Comparison of ENCODE assay signal across 16 cellular contexts in the genomic region with DNA sequence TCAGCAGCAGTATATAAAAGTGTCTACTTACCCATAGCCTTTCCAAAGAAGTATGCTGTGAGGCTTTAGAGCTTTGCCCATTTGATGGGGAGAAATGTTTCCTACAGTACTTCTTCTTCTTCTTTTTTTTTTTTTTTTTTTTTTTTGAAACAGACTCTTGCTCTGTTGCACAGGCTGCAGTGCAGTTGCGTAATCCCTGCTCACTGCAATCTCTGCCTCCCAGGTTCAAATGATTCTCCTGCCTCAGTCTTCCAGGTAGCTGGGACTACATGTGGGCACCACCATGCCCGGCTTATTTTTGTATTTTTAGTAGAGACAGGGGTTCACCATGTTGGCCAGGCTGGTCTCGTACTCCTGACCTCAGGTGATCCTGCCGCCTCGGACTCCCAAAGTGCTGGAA.
"Had no signal": no experiment of that assay in that cellular context is flagged by ENCODE, and none has a peak within 500 bp of the region (broad histone marks: within the 10 kb centered on the region; RNA-seq: fewer than 3 reads in every experiment).

No MANE protein-coding gene starts in this region.

- H3K36me3 Mint-ChIP-seq: natural killer cell treated with Interleukin-12 subunit alpha and Interleukin-12 subunit beta and Interleukin-15 and Interleukin-18, amount 100 ng/mL, for 72 hours; stimulated activated memory B cell treated with anti-CD40 and anti-IgM and Interleukin-4, amounts not matched to agents 10 μg/mL and 1 μg/mL and 100 μg/mL, for 72 hours; WTC11 had no signal

- H3K4me3 ChIP-seq: cardiac muscle cell, tibial artery, uterus had no signal

- H3K4me3 Mint-ChIP-seq: activated CD4-positive, alpha-beta T cell treated with anti-CD3 and anti-CD28 coated beads, Interleukin-2, amount 10 ng/mL, durations not matched to agents 24 days and 14 days; activated CD8-positive, alpha-beta T cell treated with anti-CD3 and anti-CD28 coated beads, Interleukin-2, amount 10 ng/mL, durations not matched to agents 7 days and 5 days; natural killer cell treated with Interleukin-12 subunit alpha and Interleukin-12 subunit beta and Interleukin-15 and Interleukin-18, amount 100 ng/mL, for 72 hours; stimulated activated memory B cell treated with anti-CD40 and anti-IgM and Interleukin-4, amounts not matched to agents 10 μg/mL and 1 μg/mL and 100 μg/mL, for 72 hours; WTC11 had no signal

- H3K27ac Mint-ChIP-seq: activated CD4-positive, alpha-beta T cell treated with anti-CD3 and anti-CD28 coated beads, Interleukin-2, amount 10 ng/mL, durations not matched to agents 24 days and 14 days; activated CD8-positive, alpha-beta T cell treated with anti-CD3 and anti-CD28 coated beads, Interleukin-2, amount 10 ng/mL, durations not matched to agents 7 days and 5 days; natural killer cell treated with Interleukin-12 subunit alpha and Interleukin-12 subunit beta and Interleukin-15 and Interleukin-18, amount 100 ng/mL, for 72 hours; stimulated activated memory B cell treated with anti-CD40 and anti-IgM and Interleukin-4, amounts not matched to agents 10 μg/mL and 1 μg/mL and 100 μg/mL, for 72 hours; WTC11 had no signal

- H3K4me1 ChIP-seq: tibial artery, uterus had no signal

- H3K27ac ChIP-seq: cardiac muscle cell, tibial artery, uterus had no signal

- H3K36me3 ChIP-seq: cardiac muscle cell, tibial artery, uterus had no signal

- DNase-seq: activated CD4-positive, alpha-beta T cell treated with anti-CD3 and anti-CD28 coated beads, Interleukin-2, amount 10 ng/mL, durations not matched to agents 24 days and 14 days; activated CD8-positive, alpha-beta T cell treated with anti-CD3 and anti-CD28 coated beads, Interleukin-2, amount 10 ng/mL, durations not matched to agents 7 days and 5 days; activated naive CD4-positive, alpha-beta T cell treated with Interleukin-2 at 50 U/mL for 16 hours; foreskin fibroblast; mesendoderm; retina; T-helper 2 cell; tibial artery; uterus had no signal

- H3K27me3 ChIP-seq: cardiac muscle cell, tibial artery, uterus had no signal

- ATAC-seq: activated CD8-positive, alpha-beta T cell treated with anti-CD3 and anti-CD28 coated beads, Interleukin-2, amount 10 ng/mL, durations not matched to agents 7 days and 5 days; natural killer cell treated with Interleukin-12 subunit alpha and Interleukin-12 subunit beta and Interleukin-15 and Interleukin-18, amount 100 ng/mL, for 72 hours; stimulated activated memory B cell treated with anti-CD40 and anti-IgM and Interleukin-4, amounts not matched to agents 10 μg/mL and 1 μg/mL and 100 μg/mL, for 72 hours; WTC11 had no signal

- H3K9me3 ChIP-seq: tibial artery had no signal

- H3K27me3 Mint-ChIP-seq: activated CD4-positive, alpha-beta T cell treated with anti-CD3 and anti-CD28 coated beads, Interleukin-2, amount 10 ng/mL, durations not matched to agents 24 days and 14 days had no signal

- H3K4me1 Mint-ChIP-seq: activated CD4-positive, alpha-beta T cell treated with anti-CD3 and anti-CD28 coated beads, Interleukin-2, amount 10 ng/mL, durations not matched to agents 24 days and 14 days; stimulated activated memory B cell treated with anti-CD40 and anti-IgM and Interleukin-4, amounts not matched to agents 10 μg/mL and 1 μg/mL and 100 μg/mL, for 72 hours had no signal

- FAIRE-seq: astrocyte, colon, TTC549 had no signal
